Comparison of ENCODE assay signal across 22 cellular contexts in the genomic region with DNA sequence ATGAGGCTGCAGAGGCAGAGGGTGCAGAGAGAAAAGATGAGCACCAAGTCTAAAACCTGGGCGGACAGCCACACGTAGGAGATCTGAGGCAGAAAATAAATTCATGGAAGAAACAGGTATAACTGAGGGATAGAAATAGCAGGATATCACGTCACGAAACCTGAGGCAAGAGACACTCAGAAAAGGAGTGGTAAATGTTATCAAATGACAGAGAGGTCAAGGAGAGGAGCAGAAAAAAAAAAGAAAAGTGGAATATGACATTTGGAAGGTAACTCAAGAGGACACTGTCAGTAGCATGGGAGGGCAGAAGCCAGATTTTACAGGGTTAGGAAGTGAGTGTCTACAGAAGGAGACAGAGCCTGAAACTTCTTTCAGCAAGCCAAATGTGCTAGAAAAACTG.
DNase-seq lines count a peak whose midpoint lies in the region; ATAC-seq and TF ChIP-seq lines count a peak whose summit lies in the region.
"Had no signal": no experiment of that assay in that cellular context is flagged by ENCODE, and none has a peak within 500 bp of the region (broad histone marks: within the 10 kb centered on the region; RNA-seq: fewer than 3 reads in every experiment).

No MANE protein-coding gene starts in this region.

- H3K9me3 ChIP-seq in left ventricle myocardium inferior (replicated peaks) (no peaks in the 10 kb centered on the region), heart right ventricle (no peaks in the 10 kb centered on the region), hepatocyte (ENCODE audit: low read depth) (no peaks in the 10 kb centered on the region)

- ATAC-seq in heart right ventricle (no peak), GM19397 (IDR thresholded peaks at IDR 0.05; ENCODE audit: unreplicated experiment) (no peak)
- ATAC-seq: HCT116, PC-3 had no signal

- DNase-seq in NCI-H1092 treated with DMSO at 0.1 percent for 48 hours (lab: John Stamatoyannopoulos, UW) (peak; percentile 51), NCI-H1092 (lab: John Stamatoyannopoulos, UW) (no peak), left ventricle myocardium inferior (no peak), heart right ventricle (no peak), hepatocyte (ENCODE audit: low spot score) (no peak), 8988T (no peak)
- DNase-seq: ACHN; Calu3; DMS79 treated with DMSO at 0.1 percent for 48 hours; GF-D8; NCI-H1048; NCI-H1436; NCI-H187; NCI-H2107; NCI-H446 treated with DMSO at 0.1 percent for 48 hours; NCI-H82; NK-92 treated with Interleukin-12 subunit alpha and Interleukin-12 subunit beta, amount 100 ng/mL, for 24 hours; PC-3; SHP77 had no signal

- peak overlapping the region; percentile 35 for H3K4me2 ChIP-seq in hepatocyte

- H3K4me3 ChIP-seq in left ventricle myocardium inferior (no peak overlapping the region), heart right ventricle (no peak overlapping the region), hepatocyte (no peak overlapping the region)

- H4K20me1 ChIP-seq in hepatocyte (ENCODE audit: insufficient read depth, poor library complexity, severe bottlenecking), result no peaks in the 10 kb centered on the region

- TF ChIP-seq CTCF in left ventricle myocardium inferior (IDR thresholded peaks at IDR 0.05; ENCODE audit: borderline replicate concordance) (no peak), heart right ventricle (IDR thresholded peaks at IDR 0.05) (no peak), hepatocyte (IDR thresholded peaks at IDR 0.05; ENCODE audit: poor library complexity) (no peak)

- no peaks in the 10 kb centered on the region for H3K9me2 ChIP-seq in hepatocyte (replicated peaks; ENCODE audit: insufficient read depth)

- whole genome bisulfite sequencing in heart right ventricle, 2 donors, result 56 to 68% methylated on average over 4 of the region's 4 CpGs
- WGBS in hepatocyte (ENCODE audit: low lambda C conversion rate, missing lambda C conversion rate), result 73% methylated on average over 4 of the region's 4 CpGs

- H3K36me3 ChIP-seq in left ventricle myocardium inferior, result no peaks in the 10 kb centered on the region
- no peaks in the 10 kb centered on the region for H3K36me3 ChIP-seq in heart right ventricle
- H3K36me3 ChIP-seq in hepatocyte (replicated peaks; ENCODE audit: insufficient read depth, low read depth), result no peaks in the 10 kb centered on the region

- intact Hi-C loops in left ventricle myocardium inferior (cut with micrococcal nuclease) (no loop called here), heart right ventricle (cut with DNase I) (no loop called here)

- H3K27me3 ChIP-seq in left ventricle myocardium inferior (ENCODE audit: low read depth), result no peaks in the 10 kb centered on the region
- peaks cover 0 to 12% (median 0%) of the 10 kb centered on the region in 7 donors for H3K27me3 ChIP-seq in heart right ventricle
- no peaks in the 10 kb centered on the region for H3K27me3 ChIP-seq in hepatocyte

- H3K27ac ChIP-seq in left ventricle myocardium inferior (replicated peaks) (peak overlapping the region; percentile 51), heart right ventricle (no peak overlapping the region), hepatocyte (no peak overlapping the region)
- H3K27ac ChIP-seq: 22Rv1 had no signal

- no peaks in the 10 kb centered on the region for H3K79me2 ChIP-seq in hepatocyte

- H2AFZ ChIP-seq in hepatocyte, result no peak overlapping the region

- H3K4me1 ChIP-seq in left ventricle myocardium inferior, result peaks cover 15% of the 10 kb centered on the region
- peaks cover 0 to 4% (median 0%) of the 10 kb centered on the region in 9 donors for H3K4me1 ChIP-seq in heart right ventricle
- peaks cover 9% of the 10 kb centered on the region for H3K4me1 ChIP-seq in hepatocyte (ENCODE audit: insufficient read depth)
